15 cellular contexts compared by ENCODE assay signal in genomic region chr4:2925931-2926860, GRCh38. TPM values are rescaled to one million over a fixed set of nuclear protein-coding genes. Genes with fewer than 3 reads are reported as not detected.
DNase-seq lines count a peak whose midpoint lies in the region; ATAC-seq, FAIRE-seq and TF ChIP-seq lines count a peak whose summit lies in the region.
"Had no signal": no experiment of that assay in that cellular context is flagged by ENCODE, and none has a peak within 500 bp of the region (broad histone marks: within the 10 kb centered on the region; RNA-seq: fewer than 3 reads in every experiment).

No MANE protein-coding gene starts in this region.

- ATAC-seq in WTC11 (no peak), HepG2 (no peak), HG02973 (IDR thresholded peaks at IDR 0.05; ENCODE audit: unreplicated experiment) (no peak), HG03520 (IDR thresholded peaks at IDR 0.05; ENCODE audit: unreplicated experiment) (no peak)
- ATAC-seq in stimulated activated memory B cell treated with anti-CD40 and anti-IgM and Interleukin-4, amounts not matched to agents 10 μg/mL and 1 μg/mL and 100 μg/mL, for 72 hours, result no peak
- ATAC-seq: Panc1 had no signal

- WGBS in HepG2 (ENCODE audit: low lambda C conversion rate), result 94% methylated on average over 32 of the region's 41 CpGs

- BruUV-seq in HepG2 (replicated peaks; lab: Mats Ljungman, UMichigan), result no TSS peak

- in situ Hi-C loops in HepG2 (cut with HindIII; ENCODE audit: extremely low pct_ligation_motif_present, low pct_unique_long_range_greater_than_20kb), result no loop called here

- H3K36me3 ChIP-seq in HepG2 (replicated peaks in 1 of 2; ENCODE audit: control insufficient read depth in 1 of 2, insufficient read depth in 2 of 2, low read length in 2 of 2), result peaks cover 30 to 61% of the 10 kb centered on the region in 2 experiments

- CTCF ChIA-PET in WTC11 (lab: Charles Lee), result no interaction called here
- CTCF ChIA-PET in HepG2 (lab: Yijun Ruan, JAX; ENCODE audit: low intra/inter-chr PET ratio, low total read pairs), result no interaction called here

- no peak overlapping the region for H2AFZ ChIP-seq in HepG2 (ENCODE audit: low read length)

- TF ChIP-seq CTCF in WTC11 (IDR thresholded peaks at IDR 0.05) (no peak), HepG2 (CRISPR knock-in tag; IDR thresholded peaks at IDR 0.05) (no peak)

- H3K4me3 ChIP-seq in HepG2 (replicated peaks in 1 of 3; ENCODE audit: insufficient read depth in 1 of 3, low read depth in 2 of 3, low read length in 3 of 3), result no peak overlapping the region
- H3K4me3 ChIP-seq: HAP-1 had no signal

- H3K27me3 Mint-ChIP-seq in WTC11 (ENCODE audit: low read depth), result no peaks in the 10 kb centered on the region
- no peaks in the 10 kb centered on the region for H3K27me3 Mint-ChIP-seq in stimulated activated memory B cell treated with anti-CD40 and anti-IgM and Interleukin-4, amounts not matched to agents 10 μg/mL and 1 μg/mL and 100 μg/mL, for 72 hours

- peak; percentile 60 for DNase-seq in activated effector memory CD4-positive, alpha-beta T cell treated with anti-CD3 and anti-CD28 coated beads, Interleukin-2, amount 50 U/mL, for 16 hours
- DNase-seq in activated effector memory CD4-positive, alpha-beta T cell treated with Interleukin-2 at 50 U/mL for 16 hours, result no peak
- no peak for DNase-seq in WTC11 (ENCODE audit: low spot score)
- DNase-seq in HepG2 (ENCODE audit: low spot score), result no peak
- DNase-seq in effector CD4-positive, alpha-beta T cell, result no peak
- DNase-seq: NCI-H2081 treated with DMSO at 0.1 percent for 48 hours; NCI-H526 treated with DMSO at 0.1 percent for 48 hours; occipital lobe; stimulated activated naive CD4-positive, alpha-beta T cell had no signal

- intact Hi-C loops in HepG2 (cut with micrococcal nuclease; ENCODE audit: unreplicated experiment), result no loop called here

- peaks cover 18% of the 10 kb centered on the region for H3K9me3 Mint-ChIP-seq in WTC11
- H3K9me3 Mint-ChIP-seq in stimulated activated memory B cell treated with anti-CD40 and anti-IgM and Interleukin-4, amounts not matched to agents 10 μg/mL and 1 μg/mL and 100 μg/mL, for 72 hours, result no peaks in the 10 kb centered on the region

- H3K9ac ChIP-seq in HepG2 (ENCODE audit: insufficient read depth, low read depth, low read length), result no peak overlapping the region

- TF ChIP-seq EP300 in HepG2 (IDR thresholded peaks at IDR 0.05; ENCODE audit: low read depth in 2 of 2, low read length in 2 of 2) (no peak), HepG2 (CRISPR knock-in tag; IDR thresholded peaks at IDR 0.05; ENCODE audit: borderline replicate concordance) (no peak)

- POLR2A ChIA-PET in WTC11 (lab: Charles Lee) (interaction anchor here (0.6 kb wide), 1 partner anchor 108 kb away, joined by 3 read pairs; no protein-coding TSS in a partner anchor), HepG2 (lab: Yijun Ruan, JAX) (no interaction called here)

- no peaks in the 10 kb centered on the region for H3K79me2 ChIP-seq in HepG2 (ENCODE audit: insufficient read depth, low read length)

- TF ChIP-seq RAD21 in HepG2 (CRISPR knock-in tag; IDR thresholded peaks at IDR 0.05), result no peak

- H3K4me2 ChIP-seq in HepG2 (ENCODE audit: low read depth, low read length), result no peak overlapping the region

- H3K9me3 ChIP-seq in HepG2 (ENCODE audit: low read length), result no peaks in the 10 kb centered on the region
- H3K9me3 ChIP-seq: HAP-1 had no signal

- no peaks in the 10 kb centered on the region for H4K20me1 ChIP-seq in HepG2 (ENCODE audit: insufficient read depth, low read length)

- H3K4me3 Mint-ChIP-seq in WTC11, result no peak overlapping the region
- no peak overlapping the region for H3K4me3 Mint-ChIP-seq in stimulated activated memory B cell treated with anti-CD40 and anti-IgM and Interleukin-4, amounts not matched to agents 10 μg/mL and 1 μg/mL and 100 μg/mL, for 72 hours

- H3K27ac ChIP-seq in HepG2 (ENCODE audit: extremely low read length, insufficient read depth, low read length), result no peak overlapping the region

- H3K4me1 ChIP-seq in HepG2 (ENCODE audit: insufficient read depth, low read length), result peaks cover 13% of the 10 kb centered on the region
- H3K4me1 ChIP-seq: HAP-1 had no signal

- H3K27me3 ChIP-seq in HepG2 (ENCODE audit: control insufficient read depth in 1 of 2, insufficient read depth in 2 of 2, low read length in 2 of 2), result no peaks in the 10 kb centered on the region

- H3K27ac Mint-ChIP-seq in WTC11, result peak overlapping the region; percentile 80
- peak overlapping the region; percentile 68 for H3K27ac Mint-ChIP-seq in stimulated activated memory B cell treated with anti-CD40 and anti-IgM and Interleukin-4, amounts not matched to agents 10 μg/mL and 1 μg/mL and 100 μg/mL, for 72 hours

- peaks cover 30% of the 10 kb centered on the region for H3K4me1 Mint-ChIP-seq in WTC11
- peaks cover 45% of the 10 kb centered on the region for H3K4me1 Mint-ChIP-seq in stimulated activated memory B cell treated with anti-CD40 and anti-IgM and Interleukin-4, amounts not matched to agents 10 μg/mL and 1 μg/mL and 100 μg/mL, for 72 hours

- FAIRE-seq in HepG2 (lab: Jason Lieb, UNC), result no peak
- FAIRE-seq: colon had no signal

- peaks cover 62% of the 10 kb centered on the region for H3K36me3 Mint-ChIP-seq in WTC11
- H3K36me3 Mint-ChIP-seq in stimulated activated memory B cell treated with anti-CD40 and anti-IgM and Interleukin-4, amounts not matched to agents 10 μg/mL and 1 μg/mL and 100 μg/mL, for 72 hours, result peaks cover 76% of the 10 kb centered on the region

- no peak for TF ChIP-seq POLR2A in HepG2 (IDR thresholded peaks at IDR 0.05; ENCODE audit: insufficient read depth in 1 of 2, low read depth in 2 of 2, low read length in 2 of 2)

TF ChIP-seq in HepG2, 621 proteins besides CTCF, POLR2A, EP300 and RAD21 (continues in another document):
- no peak for TF ChIP-seq CCAR2 (optimal IDR thresholded peaks at IDR 0.05; ENCODE audit: low read depth, low read length)
- TF ChIP-seq TOE1 (CRISPR knock-in tag; IDR thresholded peaks at IDR 0.05), result no peak
- TF ChIP-seq ZNF768 (CRISPR knock-in tag; IDR thresholded peaks at IDR 0.05), result no peak
- TF ChIP-seq RFXAP (CRISPR knock-in tag; IDR thresholded peaks at IDR 0.05; ENCODE audit: borderline replicate concordance), result no peak
- peak; percentile 11 for TF ChIP-seq AGO2 (optimal IDR thresholded peaks at IDR 0.05; ENCODE audit: low read depth, low read length)
- TF ChIP-seq LBX2 (CRISPR knock-in tag; IDR thresholded peaks at IDR 0.05; ENCODE audit: borderline replicate concordance), result no peak

RNA-seq across cellular contexts. Expression of gene NOP14, which starts 37.0 kb away (rescaled TPM):
- total RNA-seq in WTC11 (2021), result 33.9 to 39.1 TPM (median 35.7 TPM) in 3 replicates
- 47.9 and 63.4 TPM in 2 replicates for total RNA-seq in HepG2 (2016; rRNA removed; fragmentation: Illumina TruSeq; extraction: Trizol)
- total RNA-seq in HepG2 (2016; cell fraction: cytosol; rRNA removed; fragmentation: Illumina TruSeq; extraction: Trizol; ENCODE audit: low read depth), result 11.5 and 13.9 TPM in 2 replicates
- 48.3 and 54.0 TPM in 2 replicates for total RNA-seq in HepG2 (2016; cell fraction: insoluble cytoplasmic fraction; rRNA removed; fragmentation: Illumina TruSeq; extraction: Trizol)
- 23.0 and 27.1 TPM in 2 replicates for total RNA-seq in HepG2 (2016; cell fraction: membrane; rRNA removed; fragmentation: Illumina TruSeq; extraction: Trizol)
- total RNA-seq in HepG2 (2016; cell fraction: nucleus; rRNA removed; fragmentation: Illumina TruSeq; extraction: Trizol), result 25.4 and 26.5 TPM in 2 replicates
- 6.8 and 6.9 TPM in 2 replicates for polyA plus RNA-seq in HepG2 (2011; rRNA removed)
- 4.8 and 5.2 TPM in 2 replicates for polyA plus RNA-seq in HepG2 (2011; cell fraction: cytosol; rRNA removed)
- 8.6 and 9.1 TPM in 2 replicates for polyA plus RNA-seq in HepG2 (2011; cell fraction: nucleus; rRNA removed)
- 23.7 and 25.5 TPM in 2 replicates for polyA plus RNA-seq in HepG2 (2012)
- polyA plus RNA-seq in HepG2 (2016; cell fraction: cytosol; fragmentation: Illumina TruSeq; extraction: Trizol; ENCODE audit: low read depth), result 5.0 and 6.7 TPM in 2 replicates
- polyA plus RNA-seq in HepG2 (2016; cell fraction: insoluble cytoplasmic fraction; fragmentation: Illumina TruSeq; extraction: Trizol; ENCODE audit: low read depth), result 48.2 and 58.0 TPM in 2 replicates
- polyA plus RNA-seq in HepG2 (2016; cell fraction: membrane; fragmentation: Illumina TruSeq; extraction: Trizol; ENCODE audit: low read depth), result 12.7 and 14.5 TPM in 2 replicates
- 36.4 and 41.5 TPM in 2 replicates for polyA plus RNA-seq in HepG2 (2016; cell fraction: nucleus; fragmentation: Illumina TruSeq; extraction: Trizol; ENCODE audit: insufficient read depth, low read depth)
- polyA minus RNA-seq in HepG2 (2011; rRNA and poly(A)+ RNA removed; ENCODE audit: low replicate concordance), result 7.1 and 9.6 TPM in 2 replicates
- polyA minus RNA-seq in HepG2 (2011; cell fraction: cytosol; rRNA and poly(A)+ RNA removed), result 10.4 and 14.8 TPM in 2 replicates
- polyA minus RNA-seq in HepG2 (2011; cell fraction: nucleus; rRNA and poly(A)+ RNA removed), result 10.0 and 12.2 TPM in 2 replicates

RNA-seq across cellular contexts. Expression of gene GRK4, which starts 37.2 kb away (rescaled TPM):
- total RNA-seq in WTC11 (2021), result 1.4 to 3.5 TPM (median 1.6 TPM) in 3 replicates
- total RNA-seq in HepG2 (2016; rRNA removed; fragmentation: Illumina TruSeq; extraction: Trizol), result 2.0 and 2.5 TPM in 2 replicates
- 1.9 and 2.1 TPM in 2 replicates for total RNA-seq in HepG2 (2016; cell fraction: cytosol; rRNA removed; fragmentation: Illumina TruSeq; extraction: Trizol; ENCODE audit: low read depth)
- 2.5 and 3.1 TPM in 2 replicates for total RNA-seq in HepG2 (2016; cell fraction: insoluble cytoplasmic fraction; rRNA removed; fragmentation: Illumina TruSeq; extraction: Trizol)
- 4.7 and 4.9 TPM in 2 replicates for total RNA-seq in HepG2 (2016; cell fraction: membrane; rRNA removed; fragmentation: Illumina TruSeq; extraction: Trizol)
- 1.2 and 1.4 TPM in 2 replicates for total RNA-seq in HepG2 (2016; cell fraction: nucleus; rRNA removed; fragmentation: Illumina TruSeq; extraction: Trizol)
- 1.6 and 1.8 TPM in 2 replicates for polyA plus RNA-seq in HepG2 (2011; rRNA removed)
- polyA plus RNA-seq in HepG2 (2011; cell fraction: cytosol; rRNA removed), result 1.2 TPM in 2 replicates
- polyA plus RNA-seq in HepG2 (2011; cell fraction: nucleus; rRNA removed), result 1.2 and 1.3 TPM in 2 replicates
- 1.5 and 1.7 TPM in 2 replicates for polyA plus RNA-seq in HepG2 (2012)
- 2.8 TPM in 2 replicates for polyA plus RNA-seq in HepG2 (2016; cell fraction: cytosol; fragmentation: Illumina TruSeq; extraction: Trizol; ENCODE audit: low read depth)
- 3.0 TPM in 2 replicates for polyA plus RNA-seq in HepG2 (2016; cell fraction: insoluble cytoplasmic fraction; fragmentation: Illumina TruSeq; extraction: Trizol; ENCODE audit: low read depth)
- polyA plus RNA-seq in HepG2 (2016; cell fraction: membrane; fragmentation: Illumina TruSeq; extraction: Trizol; ENCODE audit: low read depth), result 4.7 TPM in 2 replicates
- 2.1 and 2.8 TPM in 2 replicates for polyA plus RNA-seq in HepG2 (2016; cell fraction: nucleus; fragmentation: Illumina TruSeq; extraction: Trizol; ENCODE audit: insufficient read depth, low read depth)
- polyA minus RNA-seq in HepG2 (2011; rRNA and poly(A)+ RNA removed; ENCODE audit: low replicate concordance), result 2.6 and 2.7 TPM in 2 replicates
- 0.88 and 1.4 TPM in 2 replicates for polyA minus RNA-seq in HepG2 (2011; cell fraction: cytosol; rRNA and poly(A)+ RNA removed)
- polyA minus RNA-seq in HepG2 (2011; cell fraction: nucleus; rRNA and poly(A)+ RNA removed), result 1.4 and 3.2 TPM in 2 replicates
